In genomic region chr14:32639208-32639607, GRCh38 we compare ENCODE assay signal across 1 cellular context.
TF ChIP-seq lines count a peak whose summit lies in the region.

No MANE protein-coding gene starts in this region.

TF ChIP-seq in HepG2, 621 proteins besides CTCF, POLR2A, EP300 and RAD21 (continued from another document):
- TF ChIP-seq HNF1A (IDR thresholded peaks at IDR 0.05; ENCODE audit: low read depth) (no peak), HNF1A (CRISPR knock-in tag; IDR thresholded peaks at IDR 0.05; ENCODE audit: borderline replicate concordance) (no peak), SIX1 (CRISPR knock-in tag; IDR thresholded peaks at IDR 0.05; ENCODE audit: borderline replicate concordance) (no peak), MAFF (IDR thresholded peaks at IDR 0.05; ENCODE audit: low read depth, low read length) (peak; percentile 66), MYPOP (CRISPR knock-in tag; IDR thresholded peaks at IDR 0.05) (no peak), SP5 (CRISPR knock-in tag; IDR thresholded peaks at IDR 0.05; ENCODE audit: borderline replicate concordance, low read depth) (no peak), ZNF629 (CRISPR knock-in tag; conservative IDR thresholded peaks at IDR 0.05) (no peak), ZNF280D (CRISPR knock-in tag; IDR thresholded peaks at IDR 0.05) (no peak), ATF2 (CRISPR knock-in tag; IDR thresholded peaks at IDR 0.05) (no peak), MIER3 (CRISPR knock-in tag; IDR thresholded peaks at IDR 0.05; ENCODE audit: borderline replicate concordance) (no peak), MAFK (conservative IDR thresholded peaks at IDR 0.05 in 1 of 2, IDR thresholded peaks at IDR 0.05 in 1 of 2; ENCODE audit: low read length in 2 of 2) (peak; percentile 26 to 59; a peak in 2 of 4 replicates), CREM (IDR thresholded peaks at IDR 0.05) (no peak), CREM (CRISPR knock-in tag; IDR thresholded peaks at IDR 0.05) (no peak), ZNF430 (CRISPR knock-in tag; IDR thresholded peaks at IDR 0.05) (no peak), YEATS2 (CRISPR knock-in tag; IDR thresholded peaks at IDR 0.05; ENCODE audit: borderline replicate concordance) (no peak), IRF1 (CRISPR knock-in tag; IDR thresholded peaks at IDR 0.05; ENCODE audit: low read depth) (no peak), ZBTB44 (CRISPR knock-in tag; IDR thresholded peaks at IDR 0.05) (no peak), AHR (CRISPR knock-in tag; IDR thresholded peaks at IDR 0.05) (no peak)
